Comparison of ENCODE assay signal across 22 cellular contexts in the genomic region with DNA sequence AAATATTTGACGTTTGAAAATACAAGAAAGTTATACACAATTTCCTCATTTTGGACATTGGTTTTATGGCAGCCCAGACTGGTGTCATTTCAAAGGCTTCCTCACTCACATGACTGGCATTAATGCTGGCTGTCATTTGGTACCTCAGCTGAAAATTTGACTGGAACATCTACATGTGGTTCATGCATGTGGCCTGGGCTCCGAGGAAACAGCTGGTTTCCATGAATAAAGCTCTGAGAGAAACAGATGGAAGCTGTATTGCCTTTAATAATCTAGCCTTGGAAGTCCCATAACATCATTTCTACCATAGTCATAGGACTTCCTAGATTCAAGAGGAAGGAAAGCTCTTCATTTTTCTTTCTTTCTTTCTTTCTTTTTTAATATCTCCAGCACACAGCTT. TPM values are rescaled to one million over a fixed set of nuclear protein-coding genes. Genes with fewer than 3 reads are reported as not detected.
DNase-seq lines count a peak whose midpoint lies in the region; TF ChIP-seq lines count a peak whose summit lies in the region.
"Had no signal": no experiment of that assay in that cellular context is flagged by ENCODE, and none has a peak within 500 bp of the region (broad histone marks: within the 10 kb centered on the region; RNA-seq: fewer than 3 reads in every experiment).

No MANE protein-coding gene starts in this region.

- H4K20me1 ChIP-seq in OCI-LY3 (ENCODE audit: insufficient read depth, low read length), result no peaks in the 10 kb centered on the region
- H4K20me1 ChIP-seq: BLaER1 treated with 17β-estradiol and CSF1 and Interleukin-3, amounts not matched to agents 10 nM and 100 nM had no signal

- TF ChIP-seq CTCF in OCI-LY3 (IDR thresholded peaks at IDR 0.05; ENCODE audit: low read depth, low read length), result no peak

- H2AFZ ChIP-seq in OCI-LY3 (ENCODE audit: low read depth, low read length), result peak overlapping the region; percentile 46

- H3K79me2 ChIP-seq in OCI-LY3 (ENCODE audit: low read length), result no peaks in the 10 kb centered on the region

- H3K27ac ChIP-seq in OCI-LY3 (ENCODE audit: low read length), result no peak overlapping the region
- H3K27ac ChIP-seq: 22Rv1; BLaER1 treated with 17β-estradiol and CSF1 and Interleukin-3, amounts not matched to agents 10 nM and 100 nM had no signal

- no peak overlapping the region for H3K9ac ChIP-seq in OCI-LY3 (ENCODE audit: low read length)
- H3K9ac ChIP-seq: BLaER1 treated with 17β-estradiol and CSF1 and Interleukin-3, amounts not matched to agents 10 nM and 100 nM had no signal

- H3K4me2 ChIP-seq in OCI-LY3 (ENCODE audit: low read length), result no peak overlapping the region
- H3K4me2 ChIP-seq: BLaER1 treated with 17β-estradiol and CSF1 and Interleukin-3, amounts not matched to agents 10 nM and 100 nM had no signal

- no peaks in the 10 kb centered on the region for H3K27me3 ChIP-seq in OCI-LY3 (ENCODE audit: low read depth, low read length)
- H3K27me3 ChIP-seq: BE2C; BLaER1 treated with 17β-estradiol and CSF1 and Interleukin-3, amounts not matched to agents 10 nM and 100 nM had no signal

- H3K4me3 ChIP-seq in OCI-LY3 (ENCODE audit: low read length), result no peak overlapping the region
- H3K4me3 ChIP-seq: BLaER1 treated with 17β-estradiol and CSF1 and Interleukin-3, amounts not matched to agents 10 nM and 100 nM; GM12878; HAP-1 had no signal

- H3K36me3 ChIP-seq in OCI-LY3 (replicated peaks; ENCODE audit: low read depth, low read length), result peaks cover under 1% of the 10 kb centered on the region
- H3K36me3 ChIP-seq: BE2C; BLaER1 treated with 17β-estradiol and CSF1 and Interleukin-3, amounts not matched to agents 10 nM and 100 nM; HAP-1 had no signal

- no peaks in the 10 kb centered on the region for H3K4me1 ChIP-seq in OCI-LY3 (ENCODE audit: low read length)
- H3K4me1 ChIP-seq: BE2C; BLaER1 treated with 17β-estradiol and CSF1 and Interleukin-3, amounts not matched to agents 10 nM and 100 nM had no signal

- H3K9me3 ChIP-seq in OCI-LY3 (ENCODE audit: insufficient read depth, low read length), result no peaks in the 10 kb centered on the region
- H3K9me3 ChIP-seq: BE2C; BLaER1 treated with 17β-estradiol and CSF1 and Interleukin-3, amounts not matched to agents 10 nM and 100 nM; HAP-1 had no signal

- peak; percentile 16 for DNase-seq in NCI-H2171 treated with DMSO at 0.1 percent for 48 hours (lab: John Stamatoyannopoulos, UW)
- DNase-seq in NCI-H2171 (lab: John Stamatoyannopoulos, UW), result no peak
- peak; percentile 57 for DNase-seq in myocyte (ENCODE audit: low read depth)
- DNase-seq in LoVo (ENCODE audit: low spot score), result no peak
- DNase-seq in activated T-cell treated with anti-CD3 and anti-CD28 coated beads, Interleukin-2, amount 50 U/mL, for 48 hours, result no peak
- DNase-seq: ACHN; AML-193; CD4-positive, alpha-beta T cell; CD8-positive, alpha-beta memory T cell; DMS 273 treated with DMSO at 0.1 percent for 48 hours; DMS79; EL; GDM1; GOT3; HFFc6 had no signal

RNA-seq across cellular contexts. Expression of a gene that starts 42.9 kb away (rescaled TPM):
- total RNA-seq in myocyte, result not detected in 2 replicates
- not detected for polyA plus RNA-seq in myocyte (2012)
- total RNA-seq: CD4-positive, alpha-beta T cell; CD8-positive, alpha-beta memory T cell; GM12878; HFFc6 had no signal
- polyA plus RNA-seq: CD14-positive monocyte; CD8-positive, alpha-beta memory T cell; GM12878 had no signal

Comparison
In these comparisons a context has a peak if more than half of its experiments do, and no peak if none do; other contexts are left out.
1. DNase-seq: peak in NCI-H2171 treated with DMSO at 0.1 percent for 48 hours (single experiment) and myocyte (single experiment); none in NCI-H2171 (single experiment), LoVo (single experiment) and activated T-cell treated with anti-CD3 and anti-CD28 coated beads, Interleukin-2, amount 50 U/mL, for 48 hours (0 of 2).